Comparison of ENCODE assay signal across 13 cellular contexts in genomic region chr11:69969890-69970784, GRCh38.
DNase-seq lines count a peak whose midpoint lies in the region; ATAC-seq, FAIRE-seq and TF ChIP-seq lines count a peak whose summit lies in the region.
"Had no signal": no experiment of that assay in that cellular context is flagged by ENCODE, and none has a peak within 500 bp of the region (broad histone marks: within the 10 kb centered on the region; RNA-seq: fewer than 3 reads in every experiment).

No MANE protein-coding gene starts in this region.

- H4K12ac ChIP-seq in trophoblast cell (ENCODE audit: low read depth, low read length) = peak overlapping the region; percentile 35

- no peak for FAIRE-seq in HTR-8/SVneo (lab: Jason Lieb, UNC)

- H3K4ac ChIP-seq in trophoblast cell (ENCODE audit: low read depth, low read length) = no peak overlapping the region

- no peaks in the 10 kb centered on the region for H3K36me3 ChIP-seq in KOPT-K1 (ENCODE audit: insufficient read depth, low read length)
- no peaks in the 10 kb centered on the region for H3K36me3 ChIP-seq in trophoblast cell (ENCODE audit: control insufficient read depth in 1 of 2, insufficient read depth in 2 of 2, low read length in 2 of 2)
- H3K36me3 ChIP-seq: heart left ventricle, left lung, ovary, tibial nerve had no signal

- H2BK12ac ChIP-seq in trophoblast cell (ENCODE audit: low read length) = no peak overlapping the region

- no peak overlapping the region for H3K23ac ChIP-seq in trophoblast cell (ENCODE audit: low read length)

- H2AK5ac ChIP-seq in trophoblast cell (ENCODE audit: low read length) = no peak overlapping the region

- no peak for TF ChIP-seq CTCF in endothelial cell (IDR thresholded peaks at IDR 0.05; ENCODE audit: unreplicated experiment)
- no peak for TF ChIP-seq CTCF in foreskin fibroblast (IDR thresholded peaks at IDR 0.05; ENCODE audit: low read depth, low read length)

- no peak for ATAC-seq in HG02981 (IDR thresholded peaks at IDR 0.05; ENCODE audit: unreplicated experiment)
- ATAC-seq: left lung had no signal

- H3K27ac Mint-ChIP-seq in activated CD4-positive, alpha-beta T cell treated with anti-CD3 and anti-CD28 coated beads, Interleukin-2, amount 10 ng/mL, durations not matched to agents 7 days and 5 days = peak overlapping the region; percentile 41
- H3K27ac Mint-ChIP-seq in endothelial cell (ENCODE audit: unreplicated experiment) = peak overlapping the region; percentile 22

- H3K14ac ChIP-seq in trophoblast cell (ENCODE audit: low read length) = no peak overlapping the region

- H3K4me3 ChIP-seq in trophoblast cell (ENCODE audit: low read depth, low read length) = no peak overlapping the region
- no peak overlapping the region for H3K4me3 ChIP-seq in foreskin fibroblast (ENCODE audit: low read depth in 1 of 2, low read length in 2 of 2)
- H3K4me3 ChIP-seq: heart left ventricle, left lung, ovary, tibial nerve had no signal

- H3K27ac ChIP-seq in KOPT-K1 (ENCODE audit: low read depth, low read length, poor library complexity, severe bottlenecking) (peak overlapping the region; percentile 74), trophoblast cell (ENCODE audit: low read depth, low read length) (no peak overlapping the region)
- H3K27ac ChIP-seq: left lung, ovary, tibial nerve had no signal

- no peak overlapping the region for H3K4me3 Mint-ChIP-seq in activated CD4-positive, alpha-beta T cell treated with anti-CD3 and anti-CD28 coated beads, Interleukin-2, amount 10 ng/mL, durations not matched to agents 7 days and 5 days
- no peak overlapping the region for H3K4me3 Mint-ChIP-seq in endothelial cell (ENCODE audit: unreplicated experiment)

- no peaks in the 10 kb centered on the region for H3K27me3 Mint-ChIP-seq in activated CD4-positive, alpha-beta T cell treated with anti-CD3 and anti-CD28 coated beads, Interleukin-2, amount 10 ng/mL, durations not matched to agents 7 days and 5 days
- peaks cover 2% of the 10 kb centered on the region for H3K27me3 Mint-ChIP-seq in endothelial cell (ENCODE audit: unreplicated experiment)

- DNase-seq in activated CD4-positive, alpha-beta T cell treated with anti-CD3 and anti-CD28 coated beads, Interleukin-2, amount 10 ng/mL, durations not matched to agents 7 days and 5 days = no peak
- DNase-seq in activated CD4-positive, alpha-beta T cell treated with anti-CD3 and anti-CD28 coated beads for 1 hour = no peak
- DNase-seq in endothelial cell (ENCODE audit: low spot score) (no peak), trophoblast cell (no peak), HTR-8/SVneo (ENCODE audit: insufficient read length, low spot score) (no peak), foreskin fibroblast (no peak)
- DNase-seq: left lung, NCI-H2081 treated with DMSO at 0.1 percent for 48 hours, ovary had no signal

- no peaks in the 10 kb centered on the region for H3K79me2 ChIP-seq in trophoblast cell (ENCODE audit: control insufficient read depth, insufficient read depth, low read length, poor library complexity)

- peaks cover 17% of the 10 kb centered on the region for H3K4me1 Mint-ChIP-seq in activated CD4-positive, alpha-beta T cell treated with anti-CD3 and anti-CD28 coated beads, Interleukin-2, amount 10 ng/mL, durations not matched to agents 7 days and 5 days
- H3K4me1 Mint-ChIP-seq in endothelial cell (ENCODE audit: unreplicated experiment) = peaks cover 8% of the 10 kb centered on the region

- no peak overlapping the region for H3K18ac ChIP-seq in trophoblast cell (ENCODE audit: low read length)

- CTCF ChIA-PET in activated CD4-positive, alpha-beta T cell treated with anti-CD3 and anti-CD28 coated beads, Interleukin-2, amount 10 ng/mL, durations not matched to agents 7 days and 5 days (lab: Charles Lee) = no interaction called here

- H3K9me3 Mint-ChIP-seq in activated CD4-positive, alpha-beta T cell treated with anti-CD3 and anti-CD28 coated beads, Interleukin-2, amount 10 ng/mL, durations not matched to agents 7 days and 5 days = no peaks in the 10 kb centered on the region
- no peaks in the 10 kb centered on the region for H3K9me3 Mint-ChIP-seq in endothelial cell (ENCODE audit: unreplicated experiment)

- no peak overlapping the region for H4K91ac ChIP-seq in trophoblast cell (ENCODE audit: low read depth, low read length)

- H3K4me1 ChIP-seq in trophoblast cell (ENCODE audit: control insufficient read depth in 1 of 2, insufficient read depth in 2 of 2, low read length in 2 of 2) = no peaks in the 10 kb centered on the region
- H3K4me1 ChIP-seq: tibial nerve had no signal

- no peak overlapping the region for H3K4me2 ChIP-seq in trophoblast cell (ENCODE audit: low read length)

- no peaks in the 10 kb centered on the region for H3K36me3 Mint-ChIP-seq in activated CD4-positive, alpha-beta T cell treated with anti-CD3 and anti-CD28 coated beads, Interleukin-2, amount 10 ng/mL, durations not matched to agents 7 days and 5 days (ENCODE audit: low read depth)
- no peaks in the 10 kb centered on the region for H3K36me3 Mint-ChIP-seq in endothelial cell (ENCODE audit: low read depth, unreplicated experiment)

- H2BK5ac ChIP-seq in trophoblast cell (ENCODE audit: low read depth, low read length, poor library complexity) = no peak overlapping the region

- no peaks in the 10 kb centered on the region for H3K79me1 ChIP-seq in trophoblast cell (ENCODE audit: low read length)

- peak overlapping the region; percentile 51 for H4K8ac ChIP-seq in trophoblast cell (ENCODE audit: low read depth, low read length)

- no peaks in the 10 kb centered on the region for H3K27me3 ChIP-seq in trophoblast cell (ENCODE audit: insufficient read depth, low read length)
- H3K27me3 ChIP-seq: ovary had no signal

- no peak overlapping the region for H2AFZ ChIP-seq in trophoblast cell (ENCODE audit: insufficient read depth, low read length, poor library complexity)

- H3K9me3 ChIP-seq in KOPT-K1 (ENCODE audit: insufficient read depth, low read length, poor library complexity, severe bottlenecking) (no peaks in the 10 kb centered on the region), trophoblast cell (ENCODE audit: insufficient read depth, low read depth, low read length) (no peaks in the 10 kb centered on the region)
- H3K9me3 ChIP-seq: heart left ventricle, left lung, ovary had no signal

- WGBS in trophoblast cell (ENCODE audit: extremely low coverage, insufficient coverage, insufficient read length) = no CpG with 5 or more reads among the region's 21 CpGs

- POLR2A ChIA-PET in activated CD4-positive, alpha-beta T cell treated with anti-CD3 and anti-CD28 coated beads, Interleukin-2, amount 10 ng/mL, durations not matched to agents 7 days and 5 days (lab: Charles Lee) = no interaction called here

- H2BK120ac ChIP-seq in trophoblast cell (ENCODE audit: insufficient read depth, low read length, poor library complexity) = no peak overlapping the region

- no peak overlapping the region for H3K9ac ChIP-seq in trophoblast cell (ENCODE audit: low read length)
